Comparison of ENCODE assay signal across 21 cellular contexts in the genomic region with DNA sequence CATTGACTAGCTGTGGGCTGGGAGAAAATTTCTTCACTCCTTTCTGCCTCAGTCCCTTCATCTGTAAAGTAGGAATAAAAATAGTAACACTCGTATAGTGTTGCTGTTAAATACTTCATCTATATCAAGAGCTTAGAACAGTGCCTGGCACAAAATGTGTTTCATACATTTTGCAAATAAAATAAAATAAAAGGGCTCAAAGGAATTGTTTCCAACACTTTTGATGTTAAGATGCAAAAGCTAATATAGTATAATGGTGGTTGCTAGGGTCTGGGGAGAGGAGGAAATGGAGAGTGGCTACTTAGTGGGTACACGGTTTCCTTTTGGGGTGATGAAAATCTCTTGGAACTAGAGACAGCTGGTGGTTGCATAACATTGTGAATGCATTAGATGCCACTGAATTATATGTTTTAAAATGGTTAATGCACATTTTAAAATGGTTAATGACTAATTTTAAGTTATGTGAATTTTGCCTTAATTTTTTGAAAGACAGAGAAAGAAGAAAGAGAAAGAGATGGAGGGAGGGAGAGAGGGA.
DNase-seq lines count a peak whose midpoint lies in the region; ATAC-seq and TF ChIP-seq lines count a peak whose summit lies in the region.
"Had no signal": no experiment of that assay in that cellular context is flagged by ENCODE, and none has a peak within 500 bp of the region (broad histone marks: within the 10 kb centered on the region; RNA-seq: fewer than 3 reads in every experiment).

No MANE protein-coding gene starts in this region.

- no peak for TF ChIP-seq CTCF in natural killer cell (IDR thresholded peaks at IDR 0.05)
- no peak for TF ChIP-seq CTCF in fibroblast of lung (conservative IDR thresholded peaks at IDR 0.05 in 1 of 2, IDR thresholded peaks at IDR 0.05 in 1 of 2; ENCODE audit: low read depth in 1 of 2, low read length in 2 of 2)
- no peak for TF ChIP-seq CTCF in sigmoid colon (IDR thresholded peaks at IDR 0.05)
- TF ChIP-seq CTCF in GM23338 (conservative IDR thresholded peaks at IDR 0.05; ENCODE audit: low read depth in 2 of 2): no peak
- TF ChIP-seq CTCF in Peyer's patch (IDR thresholded peaks at IDR 0.05): no peak

- peak overlapping the region; percentile 42 for H3K4me2 ChIP-seq in fibroblast of lung (ENCODE audit: extremely low read depth, insufficient read depth, low read length)
- no peak overlapping the region for H3K4me2 ChIP-seq in GM23338

- ATAC-seq in natural killer cell: no peak
- no peak for ATAC-seq in natural killer cell treated with Interleukin-12 subunit alpha and Interleukin-12 subunit beta and Interleukin-15 and Interleukin-18, amount 100 ng/mL, for 72 hours
- no peak for ATAC-seq in GM23338
- ATAC-seq in GM18909 (IDR thresholded peaks at IDR 0.05; ENCODE audit: poor library complexity, unreplicated experiment): no peak
- ATAC-seq: activated T-helper 17 cell treated with anti-CD3 and anti-CD28 coated beads, Interleukin-2, amount 50 U/mL, for 72 hours; CD8-positive, alpha-beta T cell; Panc1; SK-N-SH treated with all-trans-retinoic acid at 6 μM for 48 hours had no signal

- H3K27ac Mint-ChIP-seq in natural killer cell (peak overlapping the region; percentile 48 to 60), GM23338 (no peak overlapping the region)
- peak overlapping the region in 1 of 2 donors; percentile 21 for H3K27ac Mint-ChIP-seq in natural killer cell treated with Interleukin-12 subunit alpha and Interleukin-12 subunit beta and Interleukin-15 and Interleukin-18, amount 100 ng/mL, for 72 hours
- H3K27ac Mint-ChIP-seq: activated T-helper 17 cell treated with anti-CD3 and anti-CD28 coated beads, Interleukin-2, amount 50 U/mL, for 72 hours; CD8-positive, alpha-beta T cell; stimulated activated naive CD8-positive, alpha-beta T cell treated with anti-CD3 and anti-CD28 coated beads, Interleukin-15, Interleukin-2, amounts not matched to agents 100 ng/mL and 50 ng/mL, for 24 hours had no signal

- intact Hi-C loops in natural killer cell (cut with micrococcal nuclease) (no loop called here), sigmoid colon (cut with DNase I) (no loop called here)

- H3K4me1 Mint-ChIP-seq in natural killer cell (peaks cover 46% of the 10 kb centered on the region in 2 donors), GM23338 (no peaks in the 10 kb centered on the region)
- H3K4me1 Mint-ChIP-seq in natural killer cell treated with Interleukin-12 subunit alpha and Interleukin-12 subunit beta and Interleukin-15 and Interleukin-18, amount 100 ng/mL, for 72 hours (ENCODE audit: low read depth in 2 of 2): peaks cover 21 to 25% of the 10 kb centered on the region in 2 donors

- H3K36me3 Mint-ChIP-seq in natural killer cell: no peaks in the 10 kb centered on the region
- peaks cover 20% of the 10 kb centered on the region for H3K36me3 Mint-ChIP-seq in natural killer cell treated with Interleukin-12 subunit alpha and Interleukin-12 subunit beta and Interleukin-15 and Interleukin-18, amount 100 ng/mL, for 72 hours
- no peaks in the 10 kb centered on the region for H3K36me3 Mint-ChIP-seq in GM23338 (ENCODE audit: low read depth)
- H3K36me3 Mint-ChIP-seq: CD8-positive, alpha-beta T cell; IgD-negative memory B cell had no signal

- no peak for DNase-seq in natural killer cell
- no peak for DNase-seq in natural killer cell treated with Interleukin-12 subunit alpha and Interleukin-12 subunit beta and Interleukin-15 and Interleukin-18, amount 100 ng/mL, for 72 hours (ENCODE audit: low spot score)
- DNase-seq in fibroblast of lung (ENCODE audit: low read depth in 2 of 2): no peak
- no peak for DNase-seq in sigmoid colon
- no peak for DNase-seq in GM23338 (ENCODE audit: low spot score)
- DNase-seq in Peyer's patch: no peak
- no peak for DNase-seq in NCI-H1694 (lab: John Stamatoyannopoulos, UW)
- DNase-seq: activated CD4-positive, alpha-beta T cell treated with anti-CD3 and anti-CD28 coated beads for 1 hour; caudate nucleus; CD8-positive, alpha-beta T cell; DMS53; erythroblast; MM.1S; NCI-H146; NCI-H226 had no signal

- H3K9me3 Mint-ChIP-seq in natural killer cell (peaks cover 0 to 2% of the 10 kb centered on the region in 2 donors), GM23338 (no peaks in the 10 kb centered on the region)
- H3K9me3 Mint-ChIP-seq in natural killer cell treated with Interleukin-12 subunit alpha and Interleukin-12 subunit beta and Interleukin-15 and Interleukin-18, amount 100 ng/mL, for 72 hours: peaks cover 4% of the 10 kb centered on the region
- H3K9me3 Mint-ChIP-seq: activated T-helper 17 cell treated with anti-CD3 and anti-CD28 coated beads, Interleukin-2, amount 50 U/mL, for 72 hours; CD8-positive, alpha-beta T cell had no signal

- H4K20me1 ChIP-seq in fibroblast of lung (ENCODE audit: control insufficient read depth, extremely low read depth, insufficient read depth, low read length) (no peaks in the 10 kb centered on the region), GM23338 (replicated peaks; ENCODE audit: insufficient read depth) (no peaks in the 10 kb centered on the region)

- 74 to 92% methylated on average over 2 of the region's 2 CpGs for WGBS in sigmoid colon, 2 donors

- no peak for TF ChIP-seq EP300 in sigmoid colon (IDR thresholded peaks at IDR 0.05)

- no peaks in the 10 kb centered on the region for H3K79me2 ChIP-seq in fibroblast of lung (ENCODE audit: control insufficient read depth, insufficient read depth, low read length)
- H3K79me2 ChIP-seq in GM23338 (replicated peaks; ENCODE audit: insufficient read depth): no peaks in the 10 kb centered on the region

- no peaks in the 10 kb centered on the region for H3K27me3 Mint-ChIP-seq in natural killer cell (ENCODE audit: low read depth in 2 of 2)
- H3K27me3 Mint-ChIP-seq in natural killer cell treated with Interleukin-12 subunit alpha and Interleukin-12 subunit beta and Interleukin-15 and Interleukin-18, amount 100 ng/mL, for 72 hours: no peaks in the 10 kb centered on the region
- H3K27me3 Mint-ChIP-seq in GM23338 (ENCODE audit: insufficient read depth, low read depth, poor library complexity): peaks cover 2% of the 10 kb centered on the region
- H3K27me3 Mint-ChIP-seq: activated T-helper 17 cell treated with anti-CD3 and anti-CD28 coated beads, Interleukin-2, amount 50 U/mL, for 72 hours; stimulated activated naive CD8-positive, alpha-beta T cell treated with anti-CD3 and anti-CD28 coated beads, Interleukin-15, Interleukin-2, amounts not matched to agents 100 ng/mL and 50 ng/mL, for 24 hours had no signal

- TF ChIP-seq POLR2A in sigmoid colon (IDR thresholded peaks at IDR 0.05) (no peak), Peyer's patch (IDR thresholded peaks at IDR 0.05) (no peak)

- peaks cover 4% of the 10 kb centered on the region for H3K4me1 ChIP-seq in fibroblast of lung (ENCODE audit: control insufficient read depth, extremely low read depth, insufficient read depth, low read length)
- H3K4me1 ChIP-seq in sigmoid colon: peaks cover 0 to 35% (median 20%) of the 10 kb centered on the region in 4 donors
- H3K4me1 ChIP-seq in GM23338 (ENCODE audit: insufficient read depth): no peaks in the 10 kb centered on the region
- H3K4me1 ChIP-seq in Peyer's patch: peaks cover 0 to 33% (median 0%) of the 10 kb centered on the region in 4 donors

- H3K36me3 ChIP-seq in fibroblast of lung (ENCODE audit: control insufficient read depth, insufficient read depth, low read length) (no peaks in the 10 kb centered on the region), sigmoid colon (no peaks in the 10 kb centered on the region), GM23338 (ENCODE audit: insufficient read depth) (no peaks in the 10 kb centered on the region), Peyer's patch (no peaks in the 10 kb centered on the region)

- H3K27me3 ChIP-seq in fibroblast of lung (ENCODE audit: control insufficient read depth, insufficient read depth, low read length) (no peaks in the 10 kb centered on the region), sigmoid colon (no peaks in the 10 kb centered on the region), GM23338 (ENCODE audit: insufficient read depth) (no peaks in the 10 kb centered on the region), Peyer's patch (no peaks in the 10 kb centered on the region)

- H3K9me3 ChIP-seq in fibroblast of lung (ENCODE audit: control insufficient read depth, insufficient read depth, low read depth, low read length) (no peaks in the 10 kb centered on the region), sigmoid colon (no peaks in the 10 kb centered on the region), Peyer's patch (no peaks in the 10 kb centered on the region)

- peaks cover under 1% of the 10 kb centered on the region for H3K9me2 ChIP-seq in GM23338 (ENCODE audit: insufficient read depth)

- peak overlapping the region; percentile 80 for H3K27ac ChIP-seq in fibroblast of lung (ENCODE audit: insufficient read depth, low read length)
- peak overlapping the region; percentile 50 to 71 (median 56) for H3K27ac ChIP-seq in sigmoid colon
- H3K27ac ChIP-seq in GM23338 (ENCODE audit: low read depth): no peak overlapping the region
- peak overlapping the region in 1 of 4 donors; percentile 14 for H3K27ac ChIP-seq in Peyer's patch

- no peak overlapping the region for H3K4me3 ChIP-seq in fibroblast of lung (replicated peaks in 1 of 4; ENCODE audit: control extremely low read depth in 1 of 4, insufficient read depth in 1 of 4, low read depth in 3 of 4, low read length in 4 of 4)
- H3K4me3 ChIP-seq in sigmoid colon: no peak overlapping the region
- no peak overlapping the region for H3K4me3 ChIP-seq in GM23338
- no peak overlapping the region for H3K4me3 ChIP-seq in Peyer's patch

- H3K9ac ChIP-seq in fibroblast of lung (ENCODE audit: insufficient read depth, low read length): no peak overlapping the region

- H3F3A ChIP-seq in GM23338 (replicated peaks; ENCODE audit: low read depth): no peaks in the 10 kb centered on the region

- H3K4me3 Mint-ChIP-seq in natural killer cell: peak overlapping the region; percentile 43
- no peak overlapping the region for H3K4me3 Mint-ChIP-seq in natural killer cell treated with Interleukin-12 subunit alpha and Interleukin-12 subunit beta and Interleukin-15 and Interleukin-18, amount 100 ng/mL, for 72 hours
- H3K4me3 Mint-ChIP-seq in GM23338: no peak overlapping the region
- H3K4me3 Mint-ChIP-seq: activated T-helper 17 cell treated with anti-CD3 and anti-CD28 coated beads, Interleukin-2, amount 50 U/mL, for 72 hours; CD8-positive, alpha-beta T cell; IgD-negative memory B cell; stimulated activated naive CD8-positive, alpha-beta T cell treated with anti-CD3 and anti-CD28 coated beads, Interleukin-15, Interleukin-2, amounts not matched to agents 100 ng/mL and 50 ng/mL, for 24 hours had no signal

- H2AFZ ChIP-seq in fibroblast of lung (ENCODE audit: low read length) (peak overlapping the region; percentile 76), GM23338 (no peak overlapping the region)

TF ChIP-seq in GM23338, 12 proteins besides CTCF, POLR2A, EP300 and RAD21 (continues in another document):
- no peak for TF ChIP-seq JUNB (IDR thresholded peaks at IDR 0.05; ENCODE audit: unreplicated experiment)
